26 cellular contexts compared by ENCODE assay signal in genomic region chr2:147293958-147294824, GRCh38.
DNase-seq lines count a peak whose midpoint lies in the region; ATAC-seq, FAIRE-seq and TF ChIP-seq lines count a peak whose summit lies in the region.
"Had no signal": no experiment of that assay in that cellular context is flagged by ENCODE, and none has a peak within 500 bp of the region (broad histone marks: within the 10 kb centered on the region; RNA-seq: fewer than 3 reads in every experiment).

No MANE protein-coding gene starts in this region.

- intact Hi-C loops in pancreas (cut with DNase I): no loop called here

- no peak overlapping the region for H3K9ac ChIP-seq in DND-41 (ENCODE audit: low read depth, low read length)

- no peaks in the 10 kb centered on the region for H4K20me1 ChIP-seq in DND-41 (ENCODE audit: insufficient read depth, low read length)

- H3K4me3 ChIP-seq in DND-41 (ENCODE audit: low read depth in 1 of 2, low read length in 2 of 2) (no peak overlapping the region), pancreas (no peak overlapping the region)
- H3K4me3 ChIP-seq: adrenal gland, breast epithelium, colonic mucosa, testis had no signal

- POLR2A ChIA-PET in activated CD4-positive, alpha-beta memory T cell treated with anti-CD3 and anti-CD28 coated beads, Interleukin-2, amount 10 ng/mL, durations not matched to agents 7 days and 5 days (lab: Charles Lee): interaction anchor here (0.9 to 2.1 kb wide), 5 partner anchors 11 to 247 kb away, joined by 3 to 9 read pairs (median 3); no protein-coding TSS in a partner anchor

- 0 out of 2 replicates have a peak overlapping the region, but pooled peaks have one; percentile 27 for H3K27ac ChIP-seq in DND-41 (ENCODE audit: low read length)
- no peak overlapping the region for H3K27ac ChIP-seq in pancreas
- H3K27ac ChIP-seq: adrenal gland, breast epithelium, colonic mucosa, testis had no signal

- H3K36me3 Mint-ChIP-seq in activated T-cell treated with anti-CD3 and anti-CD28 coated beads, Interleukin-2, amount 50 U/mL, for 24 hours (ENCODE audit: low read depth): peaks cover 15% of the 10 kb centered on the region
- peaks cover 72% of the 10 kb centered on the region for H3K36me3 Mint-ChIP-seq in activated CD4-positive, alpha-beta memory T cell treated with anti-CD3 and anti-CD28 coated beads, Interleukin-2, amount 10 ng/mL, durations not matched to agents 7 days and 5 days (ENCODE audit: low read depth)
- H3K36me3 Mint-ChIP-seq in stimulated activated memory B cell treated with anti-CD40 and anti-IgM and Interleukin-4, amounts not matched to agents 10 μg/mL and 1 μg/mL and 100 μg/mL, for 72 hours: no peaks in the 10 kb centered on the region

- no peaks in the 10 kb centered on the region for H3K36me3 ChIP-seq in DND-41 (ENCODE audit: insufficient read depth, low read length)
- no peaks in the 10 kb centered on the region for H3K36me3 ChIP-seq in pancreas
- H3K36me3 ChIP-seq: adrenal gland, BE2C, breast epithelium, colonic mucosa had no signal

- peak overlapping the region; percentile 21 for H3K4me3 Mint-ChIP-seq in activated T-cell treated with anti-CD3 and anti-CD28 coated beads, Interleukin-2, amount 50 U/mL, for 24 hours
- H3K4me3 Mint-ChIP-seq in activated CD4-positive, alpha-beta memory T cell treated with anti-CD3 and anti-CD28 coated beads, Interleukin-2, amount 10 ng/mL, durations not matched to agents 7 days and 5 days: no peak overlapping the region
- no peak overlapping the region for H3K4me3 Mint-ChIP-seq in stimulated activated memory B cell treated with anti-CD40 and anti-IgM and Interleukin-4, amounts not matched to agents 10 μg/mL and 1 μg/mL and 100 μg/mL, for 72 hours
- H3K4me3 Mint-ChIP-seq: effector memory CD8-positive, alpha-beta T cell had no signal

- peaks cover 8% of the 10 kb centered on the region for H3K9me3 Mint-ChIP-seq in activated T-cell treated with anti-CD3 and anti-CD28 coated beads, Interleukin-2, amount 50 U/mL, for 24 hours
- peaks cover 37% of the 10 kb centered on the region for H3K9me3 Mint-ChIP-seq in activated CD4-positive, alpha-beta memory T cell treated with anti-CD3 and anti-CD28 coated beads, Interleukin-2, amount 10 ng/mL, durations not matched to agents 7 days and 5 days
- no peaks in the 10 kb centered on the region for H3K9me3 Mint-ChIP-seq in stimulated activated memory B cell treated with anti-CD40 and anti-IgM and Interleukin-4, amounts not matched to agents 10 μg/mL and 1 μg/mL and 100 μg/mL, for 72 hours

- H3K79me2 ChIP-seq in DND-41 (ENCODE audit: insufficient read depth, low read length): no peaks in the 10 kb centered on the region

- no peaks in the 10 kb centered on the region for H3K27me3 Mint-ChIP-seq in activated T-cell treated with anti-CD3 and anti-CD28 coated beads, Interleukin-2, amount 50 U/mL, for 24 hours
- H3K27me3 Mint-ChIP-seq in activated CD4-positive, alpha-beta memory T cell treated with anti-CD3 and anti-CD28 coated beads, Interleukin-2, amount 10 ng/mL, durations not matched to agents 7 days and 5 days: no peaks in the 10 kb centered on the region
- no peaks in the 10 kb centered on the region for H3K27me3 Mint-ChIP-seq in stimulated activated memory B cell treated with anti-CD40 and anti-IgM and Interleukin-4, amounts not matched to agents 10 μg/mL and 1 μg/mL and 100 μg/mL, for 72 hours
- H3K27me3 Mint-ChIP-seq: effector memory CD8-positive, alpha-beta T cell had no signal

- 77 to 82% methylated on average over 4 of the region's 4 CpGs for WGBS in pancreas, 2 donors

- CTCF ChIA-PET in activated CD4-positive, alpha-beta memory T cell treated with anti-CD3 and anti-CD28 coated beads, Interleukin-2, amount 10 ng/mL, durations not matched to agents 7 days and 5 days (lab: Charles Lee): interaction anchor here (1.4 to 1.6 kb wide), 2 partner anchors 211 to 249 kb away, joined by 3 to 5 read pairs; no protein-coding TSS in a partner anchor

- TF ChIP-seq CTCF in DND-41 (IDR thresholded peaks at IDR 0.05; ENCODE audit: borderline replicate concordance, extremely low read depth, low read length, poor library complexity, severe bottlenecking) (no peak), pancreas (IDR thresholded peaks at IDR 0.05) (no peak)

- peaks cover 89% of the 10 kb centered on the region for H3K4me1 Mint-ChIP-seq in activated T-cell treated with anti-CD3 and anti-CD28 coated beads, Interleukin-2, amount 50 U/mL, for 24 hours (ENCODE audit: low read depth)
- peaks cover 89% of the 10 kb centered on the region for H3K4me1 Mint-ChIP-seq in activated CD4-positive, alpha-beta memory T cell treated with anti-CD3 and anti-CD28 coated beads, Interleukin-2, amount 10 ng/mL, durations not matched to agents 7 days and 5 days
- peaks cover 12% of the 10 kb centered on the region for H3K4me1 Mint-ChIP-seq in stimulated activated memory B cell treated with anti-CD40 and anti-IgM and Interleukin-4, amounts not matched to agents 10 μg/mL and 1 μg/mL and 100 μg/mL, for 72 hours

- H2AFZ ChIP-seq in DND-41 (ENCODE audit: low read depth, low read length): peak overlapping the region; percentile 34; the same call in 1 of the 2 replicates

- peak overlapping the region; percentile 24 for H3K4me2 ChIP-seq in DND-41 (ENCODE audit: insufficient read depth, low read length)

- H3K27ac Mint-ChIP-seq in activated T-cell treated with anti-CD3 and anti-CD28 coated beads, Interleukin-2, amount 50 U/mL, for 24 hours: peak overlapping the region; percentile 88
- peak overlapping the region; percentile 93 for H3K27ac Mint-ChIP-seq in activated CD4-positive, alpha-beta memory T cell treated with anti-CD3 and anti-CD28 coated beads, Interleukin-2, amount 10 ng/mL, durations not matched to agents 7 days and 5 days
- no peak overlapping the region for H3K27ac Mint-ChIP-seq in stimulated activated memory B cell treated with anti-CD40 and anti-IgM and Interleukin-4, amounts not matched to agents 10 μg/mL and 1 μg/mL and 100 μg/mL, for 72 hours
- H3K27ac Mint-ChIP-seq: effector memory CD8-positive, alpha-beta T cell had no signal

- FAIRE-seq in pancreas (lab: Jason Lieb, UNC): no peak
- FAIRE-seq: D721Med, urothelium cell line had no signal

- ATAC-seq in DND-41 (ENCODE audit: insufficient read depth, low read depth) (no peak), pancreas (peak; percentile 75 to 85 (median 80))
- no peak for ATAC-seq in stimulated activated memory B cell treated with anti-CD40 and anti-IgM and Interleukin-4, amounts not matched to agents 10 μg/mL and 1 μg/mL and 100 μg/mL, for 72 hours
- ATAC-seq: effector memory CD8-positive, alpha-beta T cell; left cardiac atrium; Panc1 had no signal

- DNase-seq in activated T-cell treated with anti-CD3 and anti-CD28 coated beads, Interleukin-2, amount 50 U/mL, for 24 hours: no peak
- DNase-seq in activated T-cell treated with anti-CD3 and anti-CD28 coated beads for 4 hours (no peak), DND-41 (no peak), pancreas (no peak), KG1 (lab: John Stamatoyannopoulos, UW) (no peak), NCI-H69 (lab: John Stamatoyannopoulos, UW) (no peak)
- no peak for DNase-seq in activated CD4-positive, alpha-beta memory T cell treated with anti-CD3 and anti-CD28 coated beads, Interleukin-2, amount 10 ng/mL, durations not matched to agents 7 days and 5 days
- DNase-seq: activated CD4-positive, alpha-beta T cell treated with anti-CD3 and anti-CD28 coated beads for 48 hours; adrenal gland; BE2C; colonic mucosa; effector memory CD8-positive, alpha-beta T cell; EL; foreskin fibroblast; KBM-7; left cardiac atrium; mesenchymal stem cell; NCI-H1436 treated with DMSO at 0.1 percent for 48 hours; NCI-H510A; SIG-M5; testis had no signal

- H3K27me3 ChIP-seq in DND-41 (ENCODE audit: insufficient read depth, low read length, poor library complexity) (no peaks in the 10 kb centered on the region), pancreas (no peaks in the 10 kb centered on the region)
- H3K27me3 ChIP-seq: adrenal gland, BE2C, breast epithelium, colonic mucosa, testis had no signal

- peaks cover 62% of the 10 kb centered on the region for H3K4me1 ChIP-seq in DND-41 (ENCODE audit: insufficient read depth, low read length)
- peaks cover 0 to 12% (median 0%) of the 10 kb centered on the region in 3 donors for H3K4me1 ChIP-seq in pancreas
- H3K4me1 ChIP-seq: adrenal gland, BE2C, colonic mucosa, testis had no signal

- H3K9me3 ChIP-seq in DND-41 (ENCODE audit: insufficient read depth, low read length, severe bottlenecking) (no peaks in the 10 kb centered on the region), pancreas (no peaks in the 10 kb centered on the region)
- H3K9me3 ChIP-seq: adrenal gland, BE2C, breast epithelium, colonic mucosa, testis had no signal

Comparison
In these comparisons a context has a peak if more than half of its experiments do, and no peak if none do; other contexts are left out.
1. ATAC-seq: peak in pancreas (4 of 4); none in DND-41 (single experiment) and stimulated activated memory B cell treated with anti-CD40 and anti-IgM and Interleukin-4, amounts not matched to agents 10 μg/mL and 1 μg/mL and 100 μg/mL, for 72 hours (single experiment).